Comparison of ENCODE assay signal across 8 cellular contexts in the genomic region with DNA sequence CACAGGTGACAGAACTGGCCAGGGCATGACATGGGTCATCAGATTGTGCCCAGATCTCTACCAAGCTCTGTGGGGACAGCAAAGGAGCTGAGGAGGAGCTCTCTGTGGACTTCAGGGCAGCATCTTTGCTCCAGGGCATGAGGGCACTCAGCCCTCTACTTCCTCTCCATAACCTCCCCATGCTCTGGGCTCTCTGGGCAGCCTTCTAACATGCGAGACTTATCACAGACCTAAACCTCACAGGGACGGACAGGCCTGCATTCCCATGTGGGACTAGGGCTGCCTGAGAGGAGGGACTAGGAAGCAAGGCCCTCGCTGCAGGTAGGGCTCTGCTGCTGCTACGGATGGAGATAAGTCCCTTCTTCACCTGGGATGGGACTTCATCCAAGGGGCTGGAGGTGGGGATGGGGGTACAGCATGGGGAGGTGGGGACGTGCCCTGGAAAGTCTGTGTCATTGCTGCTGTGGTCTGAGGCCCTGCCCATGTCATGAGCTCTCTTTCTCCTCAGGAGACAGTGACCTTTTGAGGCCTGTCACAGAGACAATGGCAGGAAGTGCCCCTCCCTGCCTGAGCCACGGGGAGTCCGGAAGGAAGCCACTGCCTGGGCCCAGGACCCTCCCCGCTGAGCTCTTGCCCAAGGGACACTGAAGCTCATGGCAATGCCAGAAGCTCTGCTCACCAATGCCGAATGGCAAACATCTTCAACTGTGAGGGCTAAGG. TPM values are rescaled to one million over a fixed set of nuclear protein-coding genes. Genes with fewer than 3 reads are reported as not detected.
DNase-seq lines count a peak whose midpoint lies in the region; ATAC-seq and TF ChIP-seq lines count a peak whose summit lies in the region.

No MANE protein-coding gene starts in this region.

- H3K27me3 ChIP-seq in CD4-positive, alpha-beta T cell (ENCODE audit: control insufficient read depth, insufficient read depth, low read length) = no peaks in the 10 kb centered on the region
- H3K27me3 ChIP-seq in thyroid gland = no peaks in the 10 kb centered on the region
- no peaks in the 10 kb centered on the region for H3K27me3 ChIP-seq in Caco-2 (replicated peaks; ENCODE audit: control insufficient read depth, insufficient read depth, low read length)

- WGBS in thyroid gland, 2 donors = 74 to 88% methylated on average over 3 to 7 of the region's 9 CpGs

- BruUV-seq in Caco-2 (replicated peaks; lab: Mats Ljungman, UMichigan) = no TSS peak

- H3K36me3 ChIP-seq in thyroid gland = no peaks in the 10 kb centered on the region
- H3K36me3 ChIP-seq in Caco-2 (ENCODE audit: control insufficient read depth, insufficient read depth, low read length) = no peaks in the 10 kb centered on the region

- H3K27ac Mint-ChIP-seq in CD4-positive, alpha-beta T cell = peak overlapping the region; percentile 98
- H3K27ac Mint-ChIP-seq in memory B cell (peak overlapping the region; percentile 91), Caco-2 (ENCODE audit: unreplicated experiment) (no peak overlapping the region)

- H3K4me1 ChIP-seq in thyroid gland (peaks cover 37 to 55% of the 10 kb centered on the region in 2 donors), Caco-2 (no peaks in the 10 kb centered on the region)

- no peak for TF ChIP-seq CTCF in CD4-positive, alpha-beta T cell (IDR thresholded peaks at IDR 0.05)
- no peak for TF ChIP-seq CTCF in thyroid gland (IDR thresholded peaks at IDR 0.05)
- no peak for TF ChIP-seq CTCF in Caco-2 (IDR thresholded peaks at IDR 0.05; ENCODE audit: insufficient read depth in 1 of 2, low read depth in 1 of 2, low read length in 1 of 2, severe bottlenecking in 1 of 2, unreplicated experiment in 1 of 2)

- peak in 9 of 10 experiments; percentile 28 to 65 (median 53) for DNase-seq in CD4-positive, alpha-beta T cell
- DNase-seq in NOMO-1 treated with dmso at 0.1 percent for 144 hours (lab: John Stamatoyannopoulos, UW; ENCODE audit: unreplicated experiment) = peak; percentile 56
- DNase-seq in activated T-cell treated with anti-CD3 and anti-CD28 coated beads, Interleukin-2, amount 50 U/mL, for 4 hours = peak; percentile 50
- no peak for DNase-seq in memory B cell (ENCODE audit: low spot score in 2 of 2)
- no peak for DNase-seq in thyroid gland
- no peak for DNase-seq in Caco-2

- TF ChIP-seq POLR2A in thyroid gland (IDR thresholded peaks at IDR 0.05) = no peak

- no peaks in the 10 kb centered on the region for H3K9me3 Mint-ChIP-seq in CD4-positive, alpha-beta T cell
- no peaks in the 10 kb centered on the region for H3K9me3 Mint-ChIP-seq in activated T-cell treated with anti-CD3 and anti-CD28 coated beads, Interleukin-2, amount 50 U/mL, for 4 hours
- no peaks in the 10 kb centered on the region for H3K9me3 Mint-ChIP-seq in memory B cell
- no peaks in the 10 kb centered on the region for H3K9me3 Mint-ChIP-seq in Caco-2 (ENCODE audit: unreplicated experiment)

- peak; percentile 94 for ATAC-seq in CD4-positive, alpha-beta T cell (ENCODE audit: poor library complexity)
- ATAC-seq in activated T-cell treated with anti-CD3 and anti-CD28 coated beads, Interleukin-2, amount 50 U/mL, for 4 hours = peak; percentile 89
- ATAC-seq in memory B cell (ENCODE audit: low read depth) (peak; percentile 94), HG02885 (IDR thresholded peaks at IDR 0.05; ENCODE audit: poor library complexity, unreplicated experiment) (no peak), HG03565 (IDR thresholded peaks at IDR 0.05; ENCODE audit: unreplicated experiment) (no peak)

- peak overlapping the region; percentile 56 for H3K27ac ChIP-seq in CD4-positive, alpha-beta T cell (ENCODE audit: low read depth, low read length)
- H3K27ac ChIP-seq in thyroid gland = peak overlapping the region; percentile 24 to 68 (median 63)

- peaks cover 64% of the 10 kb centered on the region for H3K4me1 Mint-ChIP-seq in CD4-positive, alpha-beta T cell (ENCODE audit: low read depth)
- H3K4me1 Mint-ChIP-seq in activated T-cell treated with anti-CD3 and anti-CD28 coated beads, Interleukin-2, amount 50 U/mL, for 4 hours (ENCODE audit: low read depth) = peaks cover 60% of the 10 kb centered on the region
- H3K4me1 Mint-ChIP-seq in memory B cell (peaks cover 35% of the 10 kb centered on the region), Caco-2 (ENCODE audit: low read depth, unreplicated experiment) (no peaks in the 10 kb centered on the region)

- CTCF ChIA-PET in CD4-positive, alpha-beta T cell (lab: Charles Lee) = interaction anchor here (0.7 to 1.7 kb wide), 4 partner anchors 25 to 126 kb away, joined by 3 to 8 read pairs (median 3); a partner anchor contains a TSS
- CTCF ChIA-PET in Caco-2 (lab: Charles Lee) = no interaction called here

- H3K4me3 Mint-ChIP-seq in CD4-positive, alpha-beta T cell = peak overlapping the region; percentile 66
- peak overlapping the region; percentile 54 for H3K4me3 Mint-ChIP-seq in activated T-cell treated with anti-CD3 and anti-CD28 coated beads, Interleukin-2, amount 50 U/mL, for 4 hours
- H3K4me3 Mint-ChIP-seq in memory B cell (peak overlapping the region; percentile 64), Caco-2 (ENCODE audit: unreplicated experiment) (no peak overlapping the region)

- POLR2A ChIA-PET in CD4-positive, alpha-beta T cell (lab: Charles Lee) = interaction anchor here (0.6 to 4.5 kb wide), 16 partner anchors 9 to 579 kb away, joined by 3 to 58 read pairs (median 4); a partner anchor contains a TSS
- POLR2A ChIA-PET in Caco-2 (lab: Charles Lee) = no interaction called here

- H3K27me3 Mint-ChIP-seq in CD4-positive, alpha-beta T cell = no peaks in the 10 kb centered on the region
- H3K27me3 Mint-ChIP-seq in activated T-cell treated with anti-CD3 and anti-CD28 coated beads, Interleukin-2, amount 50 U/mL, for 4 hours (ENCODE audit: low read depth) = no peaks in the 10 kb centered on the region
- H3K27me3 Mint-ChIP-seq in memory B cell = no peaks in the 10 kb centered on the region
- no peaks in the 10 kb centered on the region for H3K27me3 Mint-ChIP-seq in Caco-2 (ENCODE audit: insufficient read depth, unreplicated experiment)

- intact Hi-C loops in CD4-positive, alpha-beta T cell (cut with DNase I, micrococcal nuclease) = no loop called here
- intact Hi-C loops in thyroid gland (cut with DNase I) (loop anchor here (10.0 kb wide), 1 partner anchor 62 kb away; no protein-coding TSS in a partner anchor), Caco-2 (cut with micrococcal nuclease; ENCODE audit: unreplicated experiment) (no loop called here)

- no peak overlapping the region for H3K4me3 ChIP-seq in thyroid gland (replicated peaks in 1 of 3)
- H3K4me3 ChIP-seq in Caco-2 (ENCODE audit: low read depth, low read length) = no peak overlapping the region

- H3K36me3 Mint-ChIP-seq in CD4-positive, alpha-beta T cell (ENCODE audit: low read depth) = peaks cover 25% of the 10 kb centered on the region
- H3K36me3 Mint-ChIP-seq in activated T-cell treated with anti-CD3 and anti-CD28 coated beads, Interleukin-2, amount 50 U/mL, for 4 hours (ENCODE audit: insufficient read depth) = peaks cover 10% of the 10 kb centered on the region
- H3K36me3 Mint-ChIP-seq in memory B cell (peaks cover 12% of the 10 kb centered on the region), Caco-2 (ENCODE audit: insufficient read depth, unreplicated experiment) (no peaks in the 10 kb centered on the region)

- no peaks in the 10 kb centered on the region for H3K9me3 ChIP-seq in CD4-positive, alpha-beta T cell (ENCODE audit: control insufficient read depth, low read length)
- H3K9me3 ChIP-seq in thyroid gland (no peaks in the 10 kb centered on the region), Caco-2 (no peaks in the 10 kb centered on the region)

RNA-seq across cellular contexts. Expression of a gene that starts 44.1 kb away (rescaled TPM):
- total RNA-seq in CD4-positive, alpha-beta T cell = 10 to 100 TPM; 37.3 to 38.3 TPM
- total RNA-seq in activated T-cell treated with anti-CD3 and anti-CD28 coated beads, Interleukin-2, amount 50 U/mL, for 4 hours = 1 to 10 TPM; 7.3 to 9.3 (median 9.2) TPM
- total RNA-seq in thyroid gland = 10 to 100 TPM in 2 of 4 donors, 1 to 10 TPM in 2; 4.1 to 22.4 (median 9.3) TPM
- 10.6 TPM in 2 replicates for total RNA-seq in Caco-2 (2022)

Comparison
In these comparisons a context has a peak if more than half of its experiments do, and no peak if none do; other contexts are left out.
1. ATAC-seq: peak in CD4-positive, alpha-beta T cell (single experiment), activated T-cell treated with anti-CD3 and anti-CD28 coated beads, Interleukin-2, amount 50 U/mL, for 4 hours (2 of 2) and memory B cell (single experiment); none in HG02885 (single experiment) and HG03565 (single experiment).
2. DNase-seq: peak in CD4-positive, alpha-beta T cell (9 of 10), NOMO-1 treated with dmso at 0.1 percent for 144 hours (single experiment) and activated T-cell treated with anti-CD3 and anti-CD28 coated beads, Interleukin-2, amount 50 U/mL, for 4 hours (single experiment); none in memory B cell (0 of 2), thyroid gland (0 of 2) and Caco-2 (0 of 2).